ENCODE assay signal across 9 cellular contexts in the genomic region with DNA sequence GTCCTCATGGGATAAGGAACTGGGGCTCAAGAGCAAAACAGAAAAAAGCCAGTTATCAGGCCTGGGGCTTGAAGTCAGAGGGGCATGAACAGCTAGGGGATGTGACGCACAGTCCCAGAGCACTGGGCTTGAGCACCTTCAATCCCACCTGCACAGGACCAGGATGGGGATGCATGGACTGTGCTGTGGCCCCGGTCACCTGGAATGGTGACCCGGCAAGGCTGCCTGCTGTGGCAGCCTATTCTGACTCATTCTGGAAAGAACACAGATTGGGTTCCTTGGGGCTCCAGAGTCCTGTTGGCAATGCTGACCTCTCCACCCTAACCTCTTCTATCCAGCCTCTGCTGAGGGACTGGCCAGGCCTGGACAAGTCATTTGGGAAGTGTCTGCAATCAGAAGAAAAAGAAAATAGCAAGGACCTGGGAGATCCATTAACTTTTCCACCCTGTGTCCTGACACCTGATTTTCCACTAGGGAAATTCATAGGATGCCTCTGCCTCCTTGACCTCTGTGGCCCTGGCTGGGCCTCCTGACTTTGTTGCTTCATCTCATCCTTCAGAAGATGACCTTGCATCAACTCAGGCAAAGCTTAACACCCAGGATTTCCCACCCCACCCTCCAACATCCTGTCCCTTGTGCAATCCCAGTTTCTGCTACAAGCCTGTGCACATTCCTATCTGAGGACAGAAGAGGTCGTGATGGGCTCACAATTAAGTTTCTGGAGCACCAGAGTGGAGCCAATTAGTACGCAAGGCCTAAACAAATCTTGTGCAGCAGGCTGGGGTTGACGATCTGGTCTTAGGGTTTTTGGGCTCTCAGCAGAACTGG. TPM values are rescaled to one million over a fixed set of nuclear protein-coding genes. Genes with fewer than 3 reads are reported as not detected.
A peak's percentile ranks its signal among the peaks of the same experiment; 100 is the strongest.
DNase-seq lines count a peak whose midpoint lies in the region; ATAC-seq and TF ChIP-seq lines count a peak whose summit lies in the region.
"Had no signal": no experiment of that assay in that cellular context is flagged by ENCODE, and none has a peak within 500 bp of the region (broad histone marks: within the 10 kb centered on the region; RNA-seq: fewer than 3 reads in every experiment).

No MANE protein-coding gene starts in this region.

- H3K27ac ChIP-seq in cardiac muscle cell, result no peak overlapping the region
- no peak overlapping the region for H3K27ac ChIP-seq in smooth muscle cell (ENCODE audit: low read depth)

- H3F3A ChIP-seq in smooth muscle cell (ENCODE audit: low read depth), result no peaks in the 10 kb centered on the region

- no peaks in the 10 kb centered on the region for H3K36me3 Mint-ChIP-seq in glutamatergic neuron (ENCODE audit: unreplicated experiment)

- H3K36me3 ChIP-seq in cardiac muscle cell, result no peaks in the 10 kb centered on the region
- H3K36me3 ChIP-seq in smooth muscle cell (ENCODE audit: low read depth), result no peaks in the 10 kb centered on the region

- ATAC-seq in SK-N-SH treated with all-trans-retinoic acid at 6 μM for 48 hours (peak; percentile 26; the same call in 1 of the 3 replicates), HG03354 (IDR thresholded peaks at IDR 0.05; ENCODE audit: poor library complexity, severe bottlenecking, unreplicated experiment) (no peak), HG03280 (IDR thresholded peaks at IDR 0.05; ENCODE audit: unreplicated experiment) (no peak)
- ATAC-seq: stimulated activated naive CD8-positive, alpha-beta T cell treated with anti-CD3 and anti-CD28 coated beads, Interleukin-15, Interleukin-2, amounts not matched to agents 100 U/mL and 50 U/mL, for 24 hours had no signal

- 53% methylated on average over 6 of the region's 6 CpGs for WGBS in smooth muscle cell (ENCODE audit: low lambda C conversion rate)

- no peak overlapping the region for H3K27ac Mint-ChIP-seq in glutamatergic neuron (ENCODE audit: unreplicated experiment)

- no peak overlapping the region for H3K9ac ChIP-seq in smooth muscle cell (ENCODE audit: low read depth)

- CTCF ChIA-PET in GM10248 (lab: Yijun Ruan, JAX), result interaction anchor here (0.8 to 2.1 kb wide), 6 partner anchors 8 to 118 kb away, joined by 3 to 5 read pairs (median 3); no protein-coding TSS in a partner anchor

- H3K27me3 ChIP-seq in cardiac muscle cell, result no peaks in the 10 kb centered on the region
- H3K27me3 ChIP-seq in smooth muscle cell (ENCODE audit: low read depth), result no peaks in the 10 kb centered on the region

- H3K4me3 ChIP-seq in cardiac muscle cell (no peak overlapping the region), smooth muscle cell (no peak overlapping the region)

- peaks cover 14% of the 10 kb centered on the region for H3K4me1 ChIP-seq in cardiac muscle cell (ENCODE audit: low read depth)
- peaks cover 5% of the 10 kb centered on the region for H3K4me1 ChIP-seq in smooth muscle cell (ENCODE audit: low read depth)

- H3K9me3 Mint-ChIP-seq in glutamatergic neuron (ENCODE audit: unreplicated experiment), result peaks cover 4% of the 10 kb centered on the region

- POLR2A ChIA-PET in GM10248 (lab: Yijun Ruan, JAX), result no interaction called here

- H3K27me3 Mint-ChIP-seq in glutamatergic neuron (ENCODE audit: unreplicated experiment), result peaks cover 10% of the 10 kb centered on the region

- peak overlapping the region; percentile 16 for H2AFZ ChIP-seq in smooth muscle cell (ENCODE audit: low read depth)

- no peaks in the 10 kb centered on the region for H3K79me2 ChIP-seq in smooth muscle cell (ENCODE audit: low read depth)

- DNase-seq in GM10248 (ENCODE audit: extremely low spot score) (no peak), cardiac muscle cell (ENCODE audit: low read depth in 1 of 2, low spot score in 1 of 2) (peak in 1 of 2 donors; percentile 95), smooth muscle cell (lab: John Stamatoyannopoulos, UW; ENCODE audit: unreplicated experiment) (no peak), glutamatergic neuron (no peak), DMS53 treated with DMSO at 0.1 percent for 48 hours (lab: John Stamatoyannopoulos, UW; ENCODE audit: unreplicated experiment) (no peak)
- DNase-seq: stimulated activated naive CD8-positive, alpha-beta T cell treated with anti-CD3 and anti-CD28 coated beads, Interleukin-15, Interleukin-2, amounts not matched to agents 100 U/mL and 50 U/mL, for 24 hours had no signal

- TF ChIP-seq CTCF in GM10248 (IDR thresholded peaks at IDR 0.05; ENCODE audit: control extremely low read depth, extremely low read depth, low read depth, missing control alignments), result peak; percentile 11
- peak; percentile 64 for TF ChIP-seq CTCF in cardiac muscle cell (IDR thresholded peaks at IDR 0.05; ENCODE audit: low read depth, low read length)
- TF ChIP-seq CTCF in smooth muscle cell (IDR thresholded peaks at IDR 0.05; ENCODE audit: borderline replicate concordance, insufficient read depth, poor library complexity, severe bottlenecking), result peak; percentile 27
- TF ChIP-seq CTCF in glutamatergic neuron (IDR thresholded peaks at IDR 0.05; ENCODE audit: partially characterized antibody, unreplicated experiment), result no peak

- H3K4me2 ChIP-seq in smooth muscle cell, result no peak overlapping the region

- H3K4me1 Mint-ChIP-seq in glutamatergic neuron (ENCODE audit: low read depth, unreplicated experiment), result peaks cover 10% of the 10 kb centered on the region

- H3K4me3 Mint-ChIP-seq in glutamatergic neuron (ENCODE audit: unreplicated experiment), result no peak overlapping the region

- no peaks in the 10 kb centered on the region for H3K9me3 ChIP-seq in cardiac muscle cell (ENCODE audit: low read depth)
- H3K9me3 ChIP-seq in smooth muscle cell (replicated peaks; ENCODE audit: low read depth), result no peaks in the 10 kb centered on the region

- no peaks in the 10 kb centered on the region for H4K20me1 ChIP-seq in smooth muscle cell (ENCODE audit: low read depth)

TF ChIP-seq in SK-N-SH treated with all-trans-retinoic acid at 6 μM for 48 hours, 23 proteins besides CTCF, POLR2A, EP300 and RAD21:
- TF ChIP-seq TOX (CRISPR knock-in tag; IDR thresholded peaks at IDR 0.05; ENCODE audit: borderline replicate concordance), result no peak
- TF ChIP-seq BACH2 (CRISPR knock-in tag; IDR thresholded peaks at IDR 0.05; ENCODE audit: borderline replicate concordance), result no peak
- TF ChIP-seq ZNF70 (CRISPR knock-in tag; IDR thresholded peaks at IDR 0.05), result no peak
- TF ChIP-seq ZNF8 (CRISPR knock-in tag; IDR thresholded peaks at IDR 0.05), result no peak
- no peak for TF ChIP-seq TCF4 (CRISPR knock-in tag; IDR thresholded peaks at IDR 0.05; ENCODE audit: borderline replicate concordance)
- TF ChIP-seq, protein P1, sequence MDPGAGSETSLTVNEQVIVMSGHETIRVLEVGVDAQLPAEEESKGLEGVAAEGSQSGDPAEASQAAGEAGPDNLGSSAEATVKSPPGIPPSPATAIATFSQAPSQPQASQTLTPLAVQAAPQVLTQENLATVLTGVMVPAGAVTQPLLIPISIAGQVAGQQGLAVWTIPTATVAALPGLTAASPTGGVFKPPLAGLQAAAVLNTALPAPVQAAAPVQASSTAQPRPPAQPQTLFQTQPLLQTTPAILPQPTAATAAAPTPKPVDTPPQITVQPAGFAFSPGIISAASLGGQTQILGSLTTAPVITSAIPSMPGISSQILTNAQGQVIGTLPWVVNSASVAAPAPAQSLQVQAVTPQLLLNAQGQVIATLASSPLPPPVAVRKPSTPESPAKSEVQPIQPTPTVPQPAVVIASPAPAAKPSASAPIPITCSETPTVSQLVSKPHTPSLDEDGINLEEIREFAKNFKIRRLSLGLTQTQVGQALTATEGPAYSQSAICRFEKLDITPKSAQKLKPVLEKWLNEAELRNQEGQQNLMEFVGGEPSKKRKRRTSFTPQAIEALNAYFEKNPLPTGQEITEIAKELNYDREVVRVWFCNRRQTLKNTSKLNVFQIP (CRISPR knock-in tag; IDR thresholded peaks at IDR 0.05; ENCODE audit: borderline replicate concordance, low read depth), result no peak
- no peak for TF ChIP-seq ESRRG (CRISPR knock-in tag; IDR thresholded peaks at IDR 0.05)
- TF ChIP-seq ISL1 (CRISPR knock-in tag; IDR thresholded peaks at IDR 0.05), result no peak
- TF ChIP-seq CSDC2 (CRISPR knock-in tag; IDR thresholded peaks at IDR 0.05), result no peak
- TF ChIP-seq, protein P2, sequence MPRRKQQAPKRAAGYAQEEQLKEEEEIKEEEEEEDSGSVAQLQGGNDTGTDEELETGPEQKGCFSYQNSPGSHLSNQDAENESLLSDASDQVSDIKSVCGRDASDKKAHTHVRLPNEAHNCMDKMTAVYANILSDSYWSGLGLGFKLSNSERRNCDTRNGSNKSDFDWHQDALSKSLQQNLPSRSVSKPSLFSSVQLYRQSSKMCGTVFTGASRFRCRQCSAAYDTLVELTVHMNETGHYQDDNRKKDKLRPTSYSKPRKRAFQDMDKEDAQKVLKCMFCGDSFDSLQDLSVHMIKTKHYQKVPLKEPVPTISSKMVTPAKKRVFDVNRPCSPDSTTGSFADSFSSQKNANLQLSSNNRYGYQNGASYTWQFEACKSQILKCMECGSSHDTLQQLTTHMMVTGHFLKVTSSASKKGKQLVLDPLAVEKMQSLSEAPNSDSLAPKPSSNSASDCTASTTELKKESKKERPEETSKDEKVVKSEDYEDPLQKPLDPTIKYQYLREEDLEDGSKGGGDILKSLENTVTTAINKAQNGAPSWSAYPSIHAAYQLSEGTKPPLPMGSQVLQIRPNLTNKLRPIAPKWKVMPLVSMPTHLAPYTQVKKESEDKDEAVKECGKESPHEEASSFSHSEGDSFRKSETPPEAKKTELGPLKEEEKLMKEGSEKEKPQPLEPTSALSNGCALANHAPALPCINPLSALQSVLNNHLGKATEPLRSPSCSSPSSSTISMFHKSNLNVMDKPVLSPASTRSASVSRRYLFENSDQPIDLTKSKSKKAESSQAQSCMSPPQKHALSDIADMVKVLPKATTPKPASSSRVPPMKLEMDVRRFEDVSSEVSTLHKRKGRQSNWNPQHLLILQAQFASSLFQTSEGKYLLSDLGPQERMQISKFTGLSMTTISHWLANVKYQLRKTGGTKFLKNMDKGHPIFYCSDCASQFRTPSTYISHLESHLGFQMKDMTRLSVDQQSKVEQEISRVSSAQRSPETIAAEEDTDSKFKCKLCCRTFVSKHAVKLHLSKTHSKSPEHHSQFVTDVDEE (CRISPR knock-in tag; IDR thresholded peaks at IDR 0.05), result no peak

RNA-seq across cellular contexts. Expression of a gene that starts 17.9 kb away (rescaled TPM):
- 2.3 and 8.2 TPM in 2 replicates for total RNA-seq in cardiac muscle cell
- polyA plus RNA-seq in cardiac muscle cell, result 3.1 and 7.6 TPM in 2 replicates
- total RNA-seq in smooth muscle cell, result 247 and 332 TPM in 2 replicates
- 207 and 369 TPM in 2 replicates for polyA plus RNA-seq in smooth muscle cell
- not detected for total RNA-seq in glutamatergic neuron (ENCODE audit: unreplicated experiment)

Comparison
In these comparisons a context has a peak if more than half of its experiments do, and no peak if none do; other contexts are left out.
1. RNA of a gene that starts 17.9 kb away (total RNA-seq): 247 to 332 TPM in smooth muscle cell; 2.3 to 8.2 TPM in cardiac muscle cell and not detected in glutamatergic neuron (single experiment); every median in the first group is over 10 times any median in the second.